In the genomic region with DNA sequence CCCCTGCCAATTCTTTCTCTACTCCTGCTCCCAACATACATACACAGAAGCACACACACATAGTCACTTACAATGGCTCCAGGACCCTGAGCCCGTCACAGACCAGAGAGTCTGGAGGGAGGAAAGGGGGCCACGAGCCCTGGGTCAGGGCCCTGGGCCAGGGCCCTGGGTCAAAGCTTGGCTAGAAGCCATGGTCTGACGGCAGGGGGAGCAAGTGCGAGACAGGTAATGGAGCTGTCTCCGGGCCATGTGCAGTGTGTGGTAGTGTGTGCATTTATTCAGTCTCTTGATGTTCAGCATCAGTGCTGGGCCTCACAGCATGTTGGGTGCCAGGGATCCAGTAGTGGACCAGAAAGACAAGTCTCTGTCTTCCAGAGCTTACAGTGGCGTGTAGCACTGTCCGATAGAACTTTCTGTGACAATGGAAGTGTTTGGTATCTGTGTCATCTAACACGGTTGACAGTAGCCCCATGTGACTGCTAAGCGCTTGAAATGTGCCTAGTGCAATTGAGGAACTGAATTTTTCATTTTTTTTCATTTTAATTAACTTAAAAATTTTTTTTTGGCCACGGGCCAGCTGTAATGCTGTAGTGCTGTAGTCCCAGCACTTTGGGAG, we compare ENCODE assay signal across 1 cellular context.
TF ChIP-seq lines count a peak whose summit lies in the region.

No MANE protein-coding gene starts in this region.

TF ChIP-seq in K562, 482 proteins besides CTCF, POLR2A, EP300 and RAD21:
- TF ChIP-seq NFIC (IDR thresholded peaks at IDR 0.05) = peak; percentile 82
- TF ChIP-seq HMG20B (CRISPR knock-in tag; IDR thresholded peaks at IDR 0.05) = no peak
